1 cellular context compared by ENCODE assay signal in genomic region chr1:109193653-109194590, GRCh38.
TF ChIP-seq lines count a peak whose summit lies in the region.

No MANE protein-coding gene starts in this region.

TF ChIP-seq in GM12878, 131 proteins besides CTCF, POLR2A, EP300 and RAD21 (continued from another document):
- TF ChIP-seq, protein P1, sequence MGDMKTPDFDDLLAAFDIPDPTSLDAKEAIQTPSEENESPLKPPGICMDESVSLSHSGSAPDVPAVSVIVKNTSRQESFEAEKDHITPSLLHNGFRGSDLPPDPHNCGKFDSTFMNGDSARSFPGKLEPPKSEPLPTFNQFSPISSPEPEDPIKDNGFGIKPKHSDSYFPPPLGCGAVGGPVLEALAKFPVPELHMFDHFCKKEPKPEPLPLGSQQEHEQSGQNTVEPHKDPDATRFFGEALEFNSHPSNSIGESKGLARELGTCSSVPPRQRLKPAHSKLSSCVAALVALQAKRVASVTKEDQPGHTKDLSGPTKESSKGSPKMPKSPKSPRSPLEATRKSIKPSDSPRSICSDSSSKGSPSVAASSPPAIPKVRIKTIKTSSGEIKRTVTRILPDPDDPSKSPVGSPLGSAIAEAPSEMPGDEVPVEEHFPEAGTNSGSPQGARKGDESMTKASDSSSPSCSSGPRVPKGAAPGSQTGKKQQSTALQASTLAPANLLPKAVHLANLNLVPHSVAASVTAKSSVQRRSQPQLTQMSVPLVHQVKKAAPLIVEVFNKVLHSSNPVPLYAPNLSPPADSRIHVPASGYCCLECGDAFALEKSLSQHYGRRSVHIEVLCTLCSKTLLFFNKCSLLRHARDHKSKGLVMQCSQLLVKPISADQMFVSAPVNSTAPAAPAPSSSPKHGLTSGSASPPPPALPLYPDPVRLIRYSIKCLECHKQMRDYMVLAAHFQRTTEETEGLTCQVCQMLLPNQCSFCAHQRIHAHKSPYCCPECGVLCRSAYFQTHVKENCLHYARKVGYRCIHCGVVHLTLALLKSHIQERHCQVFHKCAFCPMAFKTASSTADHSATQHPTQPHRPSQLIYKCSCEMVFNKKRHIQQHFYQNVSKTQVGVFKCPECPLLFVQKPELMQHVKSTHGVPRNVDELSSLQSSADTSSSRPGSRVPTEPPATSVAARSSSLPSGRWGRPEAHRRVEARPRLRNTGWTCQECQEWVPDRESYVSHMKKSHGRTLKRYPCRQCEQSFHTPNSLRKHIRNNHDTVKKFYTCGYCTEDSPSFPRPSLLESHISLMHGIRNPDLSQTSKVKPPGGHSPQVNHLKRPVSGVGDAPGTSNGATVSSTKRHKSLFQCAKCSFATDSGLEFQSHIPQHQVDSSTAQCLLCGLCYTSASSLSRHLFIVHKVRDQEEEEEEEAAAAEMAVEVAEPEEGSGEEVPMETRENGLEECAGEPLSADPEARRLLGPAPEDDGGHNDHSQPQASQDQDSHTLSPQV (IDR thresholded peaks at IDR 0.05), result no peak
- no peak for TF ChIP-seq ATF2 (IDR thresholded peaks at IDR 0.05; ENCODE audit: low read length)
- TF ChIP-seq, protein P2, sequence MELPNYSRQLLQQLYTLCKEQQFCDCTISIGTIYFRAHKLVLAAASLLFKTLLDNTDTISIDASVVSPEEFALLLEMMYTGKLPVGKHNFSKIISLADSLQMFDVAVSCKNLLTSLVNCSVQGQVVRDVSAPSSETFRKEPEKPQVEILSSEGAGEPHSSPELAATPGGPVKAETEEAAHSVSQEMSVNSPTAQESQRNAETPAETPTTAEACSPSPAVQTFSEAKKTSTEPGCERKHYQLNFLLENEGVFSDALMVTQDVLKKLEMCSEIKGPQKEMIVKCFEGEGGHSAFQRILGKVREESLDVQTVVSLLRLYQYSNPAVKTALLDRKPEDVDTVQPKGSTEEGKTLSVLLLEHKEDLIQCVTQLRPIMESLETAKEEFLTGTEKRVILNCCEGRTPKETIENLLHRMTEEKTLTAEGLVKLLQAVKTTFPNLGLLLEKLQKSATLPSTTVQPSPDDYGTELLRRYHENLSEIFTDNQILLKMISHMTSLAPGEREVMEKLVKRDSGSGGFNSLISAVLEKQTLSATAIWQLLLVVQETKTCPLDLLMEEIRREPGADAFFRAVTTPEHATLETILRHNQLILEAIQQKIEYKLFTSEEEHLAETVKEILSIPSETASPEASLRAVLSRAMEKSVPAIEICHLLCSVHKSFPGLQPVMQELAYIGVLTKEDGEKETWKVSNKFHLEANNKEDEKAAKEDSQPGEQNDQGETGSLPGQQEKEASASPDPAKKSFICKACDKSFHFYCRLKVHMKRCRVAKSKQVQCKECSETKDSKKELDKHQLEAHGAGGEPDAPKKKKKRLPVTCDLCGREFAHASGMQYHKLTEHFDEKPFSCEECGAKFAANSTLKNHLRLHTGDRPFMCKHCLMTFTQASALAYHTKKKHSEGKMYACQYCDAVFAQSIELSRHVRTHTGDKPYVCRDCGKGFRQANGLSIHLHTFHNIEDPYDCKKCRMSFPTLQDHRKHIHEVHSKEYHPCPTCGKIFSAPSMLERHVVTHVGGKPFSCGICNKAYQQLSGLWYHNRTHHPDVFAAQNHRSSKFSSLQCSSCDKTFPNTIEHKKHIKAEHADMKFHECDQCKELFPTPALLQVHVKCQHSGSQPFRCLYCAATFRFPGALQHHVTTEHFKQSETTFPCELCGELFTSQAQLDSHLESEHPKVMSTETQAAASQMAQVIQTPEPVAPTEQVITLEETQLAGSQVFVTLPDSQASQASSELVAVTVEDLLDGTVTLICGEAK (IDR thresholded peaks at IDR 0.05; ENCODE audit: borderline replicate concordance), result no peak
- TF ChIP-seq ZNF207 (IDR thresholded peaks at IDR 0.05; ENCODE audit: borderline replicate concordance), result no peak
- TF ChIP-seq YY1 (IDR thresholded peaks at IDR 0.05; ENCODE audit: low read depth, low read length), result peak; percentile 30; the same call in 1 of the 2 replicates
- no peak for TF ChIP-seq SMAD5 (IDR thresholded peaks at IDR 0.05; ENCODE audit: low read depth)
- TF ChIP-seq FOXM1 (IDR thresholded peaks at IDR 0.05; ENCODE audit: low read depth, low read length), result peak; percentile 58; the same call in 1 of the 2 replicates
- TF ChIP-seq TCF7 (IDR thresholded peaks at IDR 0.05; ENCODE audit: borderline replicate concordance), result no peak
- no peak for TF ChIP-seq BCL3 (IDR thresholded peaks at IDR 0.05; ENCODE audit: borderline replicate concordance, insufficient read depth, low read depth, low read length, poor library complexity, severe bottlenecking)
- no peak for TF ChIP-seq CHD2 (IDR thresholded peaks at IDR 0.05; ENCODE audit: borderline replicate concordance, low read depth, low read length)
- TF ChIP-seq SUZ12 (IDR thresholded peaks at IDR 0.05; ENCODE audit: unreplicated experiment), result no peak
- TF ChIP-seq MEF2B (IDR thresholded peaks at IDR 0.05; ENCODE audit: partially characterized antibody, poor library complexity, severe bottlenecking), result no peak
- TF ChIP-seq ETV6 (conservative IDR thresholded peaks at IDR 0.05 in 1 of 2, IDR thresholded peaks at IDR 0.05 in 1 of 2; ENCODE audit: borderline replicate concordance in 1 of 2, low read depth in 1 of 2), result no peak
- 0 out of 2 replicates have a peak, but pooled peaks have one; percentile 18 for TF ChIP-seq IKZF1 (conservative IDR thresholded peaks at IDR 0.05)
- TF ChIP-seq SMC3 (IDR thresholded peaks at IDR 0.05; ENCODE audit: borderline replicate concordance, low read length), result peak; percentile 77; the same call in 1 of the 2 replicates
- no peak for TF ChIP-seq RELA (IDR thresholded peaks at IDR 0.05; ENCODE audit: borderline replicate concordance, partially characterized antibody)
- TF ChIP-seq, protein P3, sequence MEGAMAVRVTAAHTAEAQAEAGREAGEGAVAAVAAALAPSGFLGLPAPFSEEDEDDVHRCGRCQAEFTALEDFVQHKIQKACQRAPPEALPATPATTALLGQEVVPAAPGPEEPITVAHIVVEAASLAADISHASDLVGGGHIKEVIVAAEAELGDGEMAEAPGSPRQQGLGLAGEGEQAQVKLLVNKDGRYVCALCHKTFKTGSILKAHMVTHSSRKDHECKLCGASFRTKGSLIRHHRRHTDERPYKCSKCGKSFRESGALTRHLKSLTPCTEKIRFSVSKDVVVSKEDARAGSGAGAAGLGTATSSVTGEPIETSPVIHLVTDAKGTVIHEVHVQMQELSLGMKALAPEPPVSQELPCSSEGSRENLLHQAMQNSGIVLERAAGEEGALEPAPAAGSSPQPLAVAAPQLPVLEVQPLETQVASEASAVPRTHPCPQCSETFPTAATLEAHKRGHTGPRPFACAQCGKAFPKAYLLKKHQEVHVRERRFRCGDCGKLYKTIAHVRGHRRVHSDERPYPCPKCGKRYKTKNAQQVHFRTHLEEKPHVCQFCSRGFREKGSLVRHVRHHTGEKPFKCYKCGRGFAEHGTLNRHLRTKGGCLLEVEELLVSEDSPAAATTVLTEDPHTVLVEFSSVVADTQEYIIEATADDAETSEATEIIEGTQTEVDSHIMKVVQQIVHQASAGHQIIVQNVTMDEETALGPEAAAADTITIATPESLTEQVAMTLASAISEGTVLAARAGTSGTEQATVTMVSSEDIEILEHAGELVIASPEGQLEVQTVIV (IDR thresholded peaks at IDR 0.05; ENCODE audit: borderline replicate concordance, partially characterized antibody), result no peak
